In genomic region chr1:176932114-176933104, GRCh38 we compare ENCODE assay signal across 19 cellular contexts.
"Had no signal": no experiment of that assay in that cellular context is flagged by ENCODE, and none has a peak within 500 bp of the region (broad histone marks: within the 10 kb centered on the region; RNA-seq: fewer than 3 reads in every experiment).

No MANE protein-coding gene starts in this region.

- ATAC-seq: naive thymus-derived CD8-positive, alpha-beta T cell; T-helper 17 cell had no signal

- H3K36me3 ChIP-seq: neural progenitor cell, spleen, thyroid gland had no signal

- H3K27me3 ChIP-seq: neural progenitor cell, spleen, thyroid gland had no signal

- H3K4me1 ChIP-seq: neural progenitor cell, spleen, thyroid gland had no signal

- DNase-seq: activated CD4-positive, alpha-beta memory T cell treated with anti-CD3 and anti-CD28 coated beads for 36 hours; activated CD4-positive, alpha-beta T cell treated with anti-CD3 and anti-CD28 coated beads for 4 hours; activated CD4-positive, CD25-positive, alpha-beta regulatory T cell; activated naive CD4-positive, alpha-beta T cell treated with Interleukin-2 at 50 U/mL for 16 hours; activated naive CD8-positive, alpha-beta T cell treated with anti-CD3 and anti-CD28 coated beads for 36 hours; activated T-cell treated with anti-CD3 and anti-CD28 coated beads, Interleukin-2, amount 50 U/mL, for 48 hours; caudate nucleus; dermis blood vessel endothelial cell; effector CD8-positive, alpha-beta T cell; foreskin melanocyte; mammary epithelial cell; naive thymus-derived CD8-positive, alpha-beta T cell; spleen; stimulated activated CD4-positive, alpha-beta T cell treated with anti-CD3 and anti-CD28 coated beads, Interleukin-4, amount 100 ng/mL, for 1 hour; stimulated activated naive CD4-positive, alpha-beta T cell treated with Interleukin-2 at 50 U/mL for 16 hours; SW 1271; T-helper 17 cell; thyroid gland had no signal

- H3K4me3 ChIP-seq: neural progenitor cell, spleen, thyroid gland had no signal

- H3K27ac ChIP-seq: neural progenitor cell, spleen, thyroid gland had no signal

- H3K9me3 ChIP-seq: spleen, thyroid gland had no signal
